1 cellular context compared by ENCODE assay signal in genomic region chr17:39014795-39015545, GRCh38.
TF ChIP-seq lines count a peak whose summit lies in the region.

No MANE protein-coding gene starts in this region.

TF ChIP-seq in H1, 55 proteins besides CTCF, POLR2A, EP300 and RAD21 (continued from another document):
- TF ChIP-seq ATF2 (IDR thresholded peaks at IDR 0.05; ENCODE audit: low read length) (no peak), GTF2F1 (IDR thresholded peaks at IDR 0.05; ENCODE audit: borderline replicate concordance, low read depth, low read length) (no peak), SAP30 (IDR thresholded peaks at IDR 0.05; ENCODE audit: insufficient read depth, insufficient replicate concordance, low read length) (no peak)
